Comparison of ENCODE assay signal across 25 cellular contexts in genomic region chr1:90494748-90495282, GRCh38.
"Had no signal": no experiment of that assay in that cellular context is flagged by ENCODE, and none has a peak within 500 bp of the region (broad histone marks: within the 10 kb centered on the region; RNA-seq: fewer than 3 reads in every experiment).

No MANE protein-coding gene starts in this region.

- H3K4me3 Mint-ChIP-seq: mesothelial cell of epicardium; naive B cell; natural killer cell; nephron progenitor cell; stimulated activated naive B cell treated with anti-CD40 and anti-IgM and Interleukin-4, amounts not matched to agents 10 μg/mL and 1 μg/mL and 100 μg/mL, for 72 hours had no signal

- H3K36me3 ChIP-seq: left ventricle myocardium inferior, pancreas, prostate gland, stomach, thyroid gland, transverse colon, upper lobe of left lung had no signal

- H3K27me3 ChIP-seq: pancreas, stomach, testis, thyroid gland, transverse colon, upper lobe of left lung had no signal

- H3K9me3 Mint-ChIP-seq: mesothelial cell of epicardium; stimulated activated naive B cell treated with anti-CD40 and anti-IgM and Interleukin-4, amounts not matched to agents 10 μg/mL and 1 μg/mL and 100 μg/mL, for 72 hours had no signal

- H3K4me1 ChIP-seq: left ventricle myocardium inferior, pancreas, prostate gland, stomach, testis, thyroid gland, transverse colon, upper lobe of left lung had no signal

- H3K27ac ChIP-seq: left ventricle myocardium inferior, pancreas, prostate gland, skin epidermis, stomach, testis, thyroid gland, transverse colon, upper lobe of left lung had no signal

- H3K9me3 ChIP-seq: left ventricle myocardium inferior, pancreas, prostate gland, testis, thyroid gland, transverse colon, upper lobe of left lung had no signal

- DNase-seq: hypothalamus; islet precursor cell; left ventricle myocardium inferior; naive B cell; natural killer cell; nephron progenitor cell; nucleus accumbens; pancreas; posterior cingulate gyrus; retina; stimulated activated CD4-positive, alpha-beta T cell treated with anti-CD3 and anti-CD28 coated beads, Interleukin-12 subunit alpha, Interleukin-12 subunit beta, amount 100 ng/mL, for 4 hours; stimulated activated CD4-positive, alpha-beta T cell treated with anti-CD3 and anti-CD28 coated beads, Interleukin-15, amount 100 ng/mL, for 24 hours; stimulated activated CD4-positive, alpha-beta T cell treated with anti-CD3 and anti-CD28 coated beads, Interleukin-2, amount 100 ng/mL, for 24 hours; stimulated activated CD4-positive, alpha-beta T cell treated with anti-CD3 and anti-CD28 coated beads, Interleukin-4, amount 100 ng/mL, for 1 hour; stimulated activated naive B cell treated with anti-CD40 and anti-IgM and Interleukin-4, amounts not matched to agents 10 μg/mL and 1 μg/mL and 100 μg/mL, for 72 hours; stimulated activated naive CD8-positive, alpha-beta T cell treated with anti-CD3 and anti-CD28 coated beads, Interleukin-15, Interleukin-2, amounts not matched to agents 100 U/mL and 50 U/mL, for 24 hours; stomach; testis; thyroid gland; transverse colon; upper lobe of left lung had no signal

- H3K36me3 Mint-ChIP-seq: mesothelial cell of epicardium; naive B cell; natural killer cell; stimulated activated naive B cell treated with anti-CD40 and anti-IgM and Interleukin-4, amounts not matched to agents 10 μg/mL and 1 μg/mL and 100 μg/mL, for 72 hours had no signal

- FAIRE-seq: pancreas had no signal

- H3K27ac Mint-ChIP-seq: mesothelial cell of epicardium; naive B cell; natural killer cell; stimulated activated naive B cell treated with anti-CD40 and anti-IgM and Interleukin-4, amounts not matched to agents 10 μg/mL and 1 μg/mL and 100 μg/mL, for 72 hours had no signal

- H3K4me1 Mint-ChIP-seq: mesothelial cell of epicardium; naive B cell; natural killer cell; stimulated activated naive B cell treated with anti-CD40 and anti-IgM and Interleukin-4, amounts not matched to agents 10 μg/mL and 1 μg/mL and 100 μg/mL, for 72 hours had no signal

- H3K4me3 ChIP-seq: left ventricle myocardium inferior, lung, pancreas, prostate gland, skin epidermis, stomach, testis, thyroid gland, transverse colon, upper lobe of left lung had no signal
